ENCODE assay signal across 25 cellular contexts in genomic region chr18:8559612-8560011, GRCh38. TPM values are rescaled to one million over a fixed set of nuclear protein-coding genes. Genes with fewer than 3 reads are reported as not detected.
DNase-seq lines count a peak whose midpoint lies in the region; FAIRE-seq and TF ChIP-seq lines count a peak whose summit lies in the region.
"Had no signal": no experiment of that assay in that cellular context is flagged by ENCODE, and none has a peak within 500 bp of the region (broad histone marks: within the 10 kb centered on the region; RNA-seq: fewer than 3 reads in every experiment).

No MANE protein-coding gene starts in this region.

- no peaks in the 10 kb centered on the region for H3K9me3 Mint-ChIP-seq in MCF 10A (ENCODE audit: unreplicated experiment)
- H3K9me3 Mint-ChIP-seq in immature natural killer cell: no peaks in the 10 kb centered on the region
- H3K9me3 Mint-ChIP-seq: activated T-helper 1 cell treated with anti-CD3 and anti-CD28 coated beads, Interleukin-12 subunit alpha, Interleukin-12 subunit beta, Interleukin-2, Interleukin-4 antibody, amounts not matched to agents 30 ng/mL and 10 ng/mL and 1 ng/mL, durations not matched to agents 14 hours and 24 hours and 36 hours; effector memory CD8-positive, alpha-beta T cell; H9; stimulated activated naive CD8-positive, alpha-beta T cell treated with anti-CD3 and anti-CD28 coated beads, Interleukin-15, amount 100 ng/mL, for 72 hours had no signal

- no peak overlapping the region for H2AFZ ChIP-seq in mammary epithelial cell (ENCODE audit: low read depth, low read length)

- H3K36me3 Mint-ChIP-seq in MCF 10A (ENCODE audit: insufficient read depth, unreplicated experiment) (no peaks in the 10 kb centered on the region), immature natural killer cell (no peaks in the 10 kb centered on the region)
- H3K36me3 Mint-ChIP-seq: activated CD8-positive, alpha-beta memory T cell treated with anti-CD3 and anti-CD28 coated beads, Interleukin-2, amount 10 ng/mL, durations not matched to agents 7 days and 5 days; activated naive CD4-positive, alpha-beta T cell treated with anti-CD3 and anti-CD28 coated beads, Interleukin-2, amount 50 U/mL, for 72 hours had no signal

- POLR2A ChIA-PET in MCF 10A (lab: Yijun Ruan, JAX) (no interaction called here), RWPE1 (lab: Yijun Ruan, JAX; ENCODE audit: low non-redundant PET) (no interaction called here)

- H3K27ac ChIP-seq in breast epithelium: no peak overlapping the region
- H3K27ac ChIP-seq in mammary epithelial cell (ENCODE audit: insufficient read depth, low read depth, low read length): no peak overlapping the region
- H3K27ac ChIP-seq in RWPE1: no peak overlapping the region
- H3K27ac ChIP-seq: BLaER1 treated with 17β-estradiol and CSF1 and Interleukin-3, amounts not matched to agents 10 nM and 100 nM; esophagus squamous epithelium; tibial artery had no signal

- no peak for TF ChIP-seq POLR2A in breast epithelium (IDR thresholded peaks at IDR 0.05)

- dilution Hi-C loops in mammary epithelial cell (cut with HindIII; ENCODE audit: low sequenced_read_pairs): no loop called here

- H3K27me3 ChIP-seq in breast epithelium: no peaks in the 10 kb centered on the region
- no peaks in the 10 kb centered on the region for H3K27me3 ChIP-seq in mammary epithelial cell (ENCODE audit: insufficient read depth, low read length)
- H3K27me3 ChIP-seq: BLaER1 treated with 17β-estradiol and CSF1 and Interleukin-3, amounts not matched to agents 10 nM and 100 nM; esophagus squamous epithelium; tibial artery had no signal

- WGBS in mammary epithelial cell (ENCODE audit: low coverage, missing lambda C conversion rate): 51% methylated on average over 2 of the region's 2 CpGs

- H3K4me3 ChIP-seq in breast epithelium: no peak overlapping the region
- H3K4me3 ChIP-seq in mammary epithelial cell (replicated peaks in 1 of 3; ENCODE audit: insufficient read depth in 1 of 3, low read depth in 2 of 3, low read length in 3 of 3): no peak overlapping the region
- H3K4me3 ChIP-seq: BLaER1 treated with 17β-estradiol and CSF1 and Interleukin-3, amounts not matched to agents 10 nM and 100 nM; esophagus squamous epithelium; tibial artery had no signal

- H3K27me3 Mint-ChIP-seq in MCF 10A (ENCODE audit: insufficient read depth, unreplicated experiment) (no peaks in the 10 kb centered on the region), immature natural killer cell (ENCODE audit: low read depth in 3 of 3) (peaks cover 0 to 3% (median 0%) of the 10 kb centered on the region in 3 donors)
- H3K27me3 Mint-ChIP-seq: stimulated activated naive CD8-positive, alpha-beta T cell treated with anti-CD3 and anti-CD28 coated beads, Interleukin-15, amount 100 ng/mL, for 72 hours had no signal

- no TSS peak for BruUV-seq in MCF 10A (replicated peaks; lab: Mats Ljungman, UMichigan)
- BruUV-seq in mammary epithelial cell (replicated peaks; lab: Mats Ljungman, UMichigan): no TSS peak

- no peak overlapping the region for H3K9ac ChIP-seq in mammary epithelial cell (ENCODE audit: insufficient read depth, low read length)
- H3K9ac ChIP-seq: BLaER1 treated with 17β-estradiol and CSF1 and Interleukin-3, amounts not matched to agents 10 nM and 100 nM had no signal

- H3K36me3 ChIP-seq in breast epithelium: no peaks in the 10 kb centered on the region
- H3K36me3 ChIP-seq in mammary epithelial cell (ENCODE audit: insufficient read depth, low read length): no peaks in the 10 kb centered on the region
- H3K36me3 ChIP-seq: BLaER1 treated with 17β-estradiol and CSF1 and Interleukin-3, amounts not matched to agents 10 nM and 100 nM; esophagus squamous epithelium; tibial artery had no signal

- H3K79me2 ChIP-seq in mammary epithelial cell (ENCODE audit: insufficient read depth, low read length): no peaks in the 10 kb centered on the region

- DNase-seq in MCF 10A (ENCODE audit: unreplicated experiment) (peak; percentile 5), breast epithelium (ENCODE audit: low spot score in 2 of 2) (no peak), NCI-H345 (lab: John Stamatoyannopoulos, UW) (peak; percentile 68), mammary epithelial cell (peak; percentile 11), urothelium cell line (ENCODE audit: low spot score) (peak; percentile 33), immature natural killer cell (no peak), NOMO-1 treated with DMSO at 0.1 percent for 48 hours (lab: John Stamatoyannopoulos, UW; ENCODE audit: unreplicated experiment) (no peak), RWPE1 (ENCODE audit: low spot score) (no peak)
- DNase-seq: activated CD4-positive, alpha-beta T cell treated with anti-CD3 and anti-CD28 coated beads for 4 hours; activated CD8-positive, alpha-beta memory T cell treated with anti-CD3 and anti-CD28 coated beads, Interleukin-2, amount 10 ng/mL, durations not matched to agents 7 days and 5 days; effector memory CD8-positive, alpha-beta T cell; esophagus squamous epithelium; H9; naive B cell; NCI-H146; OCI-M1; SIG-M5; stimulated activated CD4-positive, alpha-beta T cell treated with anti-CD3 and anti-CD28 coated beads, Interleukin-12 subunit alpha, Interleukin-12 subunit beta, amount 100 ng/mL, for 4 hours; stimulated activated naive CD8-positive, alpha-beta T cell treated with anti-CD3 and anti-CD28 coated beads, Interleukin-15, amount 100 ng/mL, for 72 hours; T-helper 1 cell; tibial artery had no signal

- in situ Hi-C loops in mammary epithelial cell (cut with MboI; ENCODE audit: low sequenced_read_pairs in 2 of 2): loop anchor here in 1 of 2 donors (10.0 kb wide), 1 partner anchor 55 kb away; no protein-coding TSS in a partner anchor

- no peak for FAIRE-seq in urothelium cell line (lab: Jason Lieb, UNC)
- FAIRE-seq: TTC549 had no signal

- intact Hi-C loops in MCF 10A (cut with micrococcal nuclease): no loop called here
- intact Hi-C loops in breast epithelium (cut with DNase I; ENCODE audit: low total_unique reads): no loop called here
- intact Hi-C loops in mammary epithelial cell (cut with micrococcal nuclease): no loop called here

- H3K4me3 Mint-ChIP-seq in MCF 10A (ENCODE audit: unreplicated experiment) (no peak overlapping the region), immature natural killer cell (no peak overlapping the region)
- H3K4me3 Mint-ChIP-seq: activated CD8-positive, alpha-beta memory T cell treated with anti-CD3 and anti-CD28 coated beads, Interleukin-2, amount 10 ng/mL, durations not matched to agents 7 days and 5 days; activated T-helper 1 cell treated with anti-CD3 and anti-CD28 coated beads, Interleukin-12 subunit alpha, Interleukin-12 subunit beta, Interleukin-2, Interleukin-4 antibody, amounts not matched to agents 30 ng/mL and 10 ng/mL and 1 ng/mL, durations not matched to agents 14 hours and 24 hours and 36 hours; effector memory CD8-positive, alpha-beta T cell; H9; naive B cell; stimulated activated naive CD8-positive, alpha-beta T cell treated with anti-CD3 and anti-CD28 coated beads, Interleukin-15, amount 100 ng/mL, for 72 hours had no signal

- no peaks in the 10 kb centered on the region for H4K20me1 ChIP-seq in mammary epithelial cell (ENCODE audit: insufficient read depth, low read length)
- H4K20me1 ChIP-seq: BLaER1 treated with 17β-estradiol and CSF1 and Interleukin-3, amounts not matched to agents 10 nM and 100 nM had no signal

- no peak for TF ChIP-seq CTCF in MCF 10A (IDR thresholded peaks at IDR 0.05; ENCODE audit: unreplicated experiment)
- TF ChIP-seq CTCF in breast epithelium (IDR thresholded peaks at IDR 0.05): no peak
- TF ChIP-seq CTCF in mammary epithelial cell (conservative IDR thresholded peaks at IDR 0.05 in 1 of 2, IDR thresholded peaks at IDR 0.05 in 1 of 2; ENCODE audit: extremely low read depth in 1 of 2, insufficient read depth in 1 of 2, low read depth in 1 of 2, low read length in 2 of 2): no peak
- TF ChIP-seq CTCF in RWPE1 (conservative IDR thresholded peaks at IDR 0.05; ENCODE audit: low read depth): no peak

- CTCF ChIA-PET in MCF 10A (lab: Yijun Ruan, JAX): interaction anchor here (0.7 kb wide), 1 partner anchor 11 kb away, joined by 3 read pairs; no protein-coding TSS in a partner anchor
- CTCF ChIA-PET in mammary epithelial cell (lab: Charles Lee; ENCODE audit: low non-redundant PET): no interaction called here
- CTCF ChIA-PET in RWPE1 (lab: Yijun Ruan, JAX): no interaction called here

- H3K4me2 ChIP-seq in mammary epithelial cell (ENCODE audit: insufficient read depth, low read depth, low read length): no peak overlapping the region

- H3K4me1 ChIP-seq in breast epithelium (no peaks in the 10 kb centered on the region), mammary epithelial cell (ENCODE audit: insufficient read depth, low read length) (no peaks in the 10 kb centered on the region)
- H3K4me1 ChIP-seq: esophagus squamous epithelium, tibial artery had no signal

- H3K4me1 Mint-ChIP-seq in MCF 10A (ENCODE audit: insufficient read depth, unreplicated experiment): no peaks in the 10 kb centered on the region
- H3K4me1 Mint-ChIP-seq in immature natural killer cell: no peaks in the 10 kb centered on the region
- H3K4me1 Mint-ChIP-seq: activated CD8-positive, alpha-beta memory T cell treated with anti-CD3 and anti-CD28 coated beads, Interleukin-2, amount 10 ng/mL, durations not matched to agents 7 days and 5 days; naive B cell; stimulated activated naive CD8-positive, alpha-beta T cell treated with anti-CD3 and anti-CD28 coated beads, Interleukin-15, amount 100 ng/mL, for 72 hours had no signal

- H3K9me3 ChIP-seq in breast epithelium: no peaks in the 10 kb centered on the region
- H3K9me3 ChIP-seq in mammary epithelial cell (replicated peaks; ENCODE audit: insufficient read depth, low read length): no peaks in the 10 kb centered on the region
- H3K9me3 ChIP-seq: BLaER1 treated with 17β-estradiol and CSF1 and Interleukin-3, amounts not matched to agents 10 nM and 100 nM; esophagus squamous epithelium; tibial artery had no signal

- H3K27ac Mint-ChIP-seq in MCF 10A (ENCODE audit: low read depth, unreplicated experiment): no peak overlapping the region
- H3K27ac Mint-ChIP-seq in immature natural killer cell: no peak overlapping the region
- H3K27ac Mint-ChIP-seq: activated CD8-positive, alpha-beta memory T cell treated with anti-CD3 and anti-CD28 coated beads, Interleukin-2, amount 10 ng/mL, durations not matched to agents 7 days and 5 days; activated T-helper 1 cell treated with anti-CD3 and anti-CD28 coated beads, Interleukin-12 subunit alpha, Interleukin-12 subunit beta, Interleukin-2, Interleukin-4 antibody, amounts not matched to agents 30 ng/mL and 10 ng/mL and 1 ng/mL, durations not matched to agents 14 hours and 24 hours and 36 hours; effector memory CD8-positive, alpha-beta T cell; H9 had no signal

RNA-seq across cellular contexts. Expression of gene RAB12, which starts 49.6 kb away (rescaled TPM):
- total RNA-seq in MCF 10A (2022): 27.8 and 28.4 TPM in 2 replicates
- total RNA-seq in breast epithelium: 10 to 100 TPM; 46.5 to 64.0 (median 55.0) TPM
- total RNA-seq in mammary epithelial cell: 10 to 100 TPM; 36.1 to 47.8 TPM
- polyA plus RNA-seq in mammary epithelial cell: 10.3 TPM
- 20.0 TPM for polyA minus RNA-seq in mammary epithelial cell
- polyA plus RNA-seq in immature natural killer cell: under 1 TPM in 1 of 3 donors, not detected in 2; 0.10 TPM

Comparison
In these comparisons a context has a peak if more than half of its experiments do, and no peak if none do; other contexts are left out.
1. DNase-seq: peak in MCF 10A (single experiment), NCI-H345 (single experiment), mammary epithelial cell (single experiment) and urothelium cell line (single experiment); none in breast epithelium (0 of 2), immature natural killer cell (0 of 3), NOMO-1 treated with DMSO at 0.1 percent for 48 hours (single experiment) and RWPE1 (single experiment).